1 cellular context compared by ENCODE assay signal in the genomic region with DNA sequence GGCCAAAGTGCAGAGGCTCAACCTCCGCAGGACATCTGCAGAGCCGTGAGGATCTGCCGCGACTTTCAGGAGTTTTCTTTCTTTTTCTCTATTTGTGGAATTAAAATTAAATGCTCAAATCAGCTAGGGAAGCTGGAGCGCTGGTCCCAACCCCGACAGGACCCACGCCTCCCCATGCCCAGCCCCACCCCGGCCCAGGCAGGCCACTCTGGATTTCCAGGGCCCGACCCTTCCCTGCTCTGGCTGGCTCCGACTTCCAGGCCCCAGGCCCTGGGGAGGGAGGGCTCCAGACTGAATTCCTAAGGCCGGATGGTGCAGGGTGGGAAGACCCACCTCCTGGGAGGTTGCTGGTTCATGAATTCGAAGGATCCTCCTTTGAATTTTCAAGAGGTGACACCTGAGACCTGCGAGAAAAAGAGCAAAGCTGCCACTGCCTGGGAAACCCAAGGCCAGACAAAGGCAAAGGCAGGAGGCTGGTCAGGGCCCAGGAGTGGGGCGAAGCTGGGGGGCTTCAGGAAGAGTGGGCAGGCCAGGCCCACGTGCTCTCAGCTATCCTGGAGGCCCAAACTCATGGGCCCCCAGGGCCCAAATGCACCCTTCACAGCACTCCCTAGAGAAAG.
TF ChIP-seq lines count a peak whose summit lies in the region.

No MANE protein-coding gene starts in this region.

TF ChIP-seq in IMR-90, 13 proteins besides CTCF, POLR2A, EP300 and RAD21:
- TF ChIP-seq CHD1 (IDR thresholded peaks at IDR 0.05; ENCODE audit: low read depth, low read length) (no peak), MAFK (IDR thresholded peaks at IDR 0.05; ENCODE audit: low read depth, low read length) (no peak), MAZ (IDR thresholded peaks at IDR 0.05; ENCODE audit: borderline replicate concordance, low read depth, low read length) (no peak), RFX5 (IDR thresholded peaks at IDR 0.05; ENCODE audit: low read depth, low read length) (no peak), RCOR1 (IDR thresholded peaks at IDR 0.05; ENCODE audit: insufficient replicate concordance, low read length) (no peak), SMC3 (IDR thresholded peaks at IDR 0.05; ENCODE audit: low read depth, low read length) (no peak), BHLHE40 (IDR thresholded peaks at IDR 0.05; ENCODE audit: low read depth, low read length) (no peak), ELK1 (IDR thresholded peaks at IDR 0.05; ENCODE audit: borderline replicate concordance, low read depth, low read length) (no peak), FOS (IDR thresholded peaks at IDR 0.05; ENCODE audit: low read depth, low read length) (no peak), CEBPB (IDR thresholded peaks at IDR 0.05; ENCODE audit: low read depth, low read length) (no peak), USF2 (IDR thresholded peaks at IDR 0.05; ENCODE audit: low read depth, low read length) (no peak), MXI1 (IDR thresholded peaks at IDR 0.05; ENCODE audit: borderline replicate concordance, low read depth, low read length) (no peak), NFE2L2 (IDR thresholded peaks at IDR 0.05; ENCODE audit: low read depth, low read length) (no peak)
